Comparison of ENCODE assay signal across 15 cellular contexts in the genomic region with DNA sequence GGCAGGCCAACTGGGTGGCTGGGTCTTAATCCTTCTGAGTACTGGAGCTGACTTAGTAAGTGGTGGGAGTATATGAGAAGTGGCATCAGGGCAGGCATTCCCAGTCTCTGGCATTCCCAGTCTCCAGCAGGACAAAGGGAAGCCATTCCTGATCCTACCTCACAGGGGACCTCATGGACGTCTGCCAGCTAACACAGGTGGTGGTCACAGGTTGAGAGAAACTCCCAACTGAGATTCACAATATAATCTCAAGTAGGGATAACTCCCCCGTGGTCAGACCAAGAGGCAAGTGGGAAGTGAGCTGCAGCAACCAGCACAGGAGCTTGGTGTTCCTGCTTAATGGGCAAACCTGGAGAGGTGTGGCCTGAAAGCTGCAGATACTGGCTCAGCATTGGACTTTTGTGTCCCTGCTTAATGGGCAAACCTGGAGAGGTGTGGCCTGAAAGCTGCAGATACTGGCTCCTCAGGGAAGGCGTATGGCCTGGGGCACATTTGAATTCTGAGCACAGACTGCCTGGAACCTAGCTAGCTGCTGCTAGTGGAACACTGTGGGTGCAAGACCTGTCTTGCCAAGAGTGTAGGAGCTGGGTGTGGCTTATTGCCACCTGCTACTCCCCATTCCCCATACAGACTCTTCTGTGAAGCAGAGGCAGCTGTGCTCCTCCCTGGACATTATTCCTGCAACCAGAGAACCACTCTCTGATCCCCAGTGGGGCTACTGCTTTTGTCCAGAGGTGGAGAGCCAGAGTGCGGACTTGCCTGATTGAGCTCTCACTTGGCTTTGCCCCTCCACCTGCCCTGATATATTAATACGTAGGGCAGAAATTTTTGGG. TPM values are rescaled to one million over a fixed set of nuclear protein-coding genes. Genes with fewer than 3 reads are reported as not detected.
A peak's percentile ranks its signal among the peaks of the same experiment; 100 is the strongest.
DNase-seq lines count a peak whose midpoint lies in the region; ATAC-seq and TF ChIP-seq lines count a peak whose summit lies in the region.
"Had no signal": no experiment of that assay in that cellular context is flagged by ENCODE, and none has a peak within 500 bp of the region (broad histone marks: within the 10 kb centered on the region; RNA-seq: fewer than 3 reads in every experiment).

No MANE protein-coding gene starts in this region.

- no peaks in the 10 kb centered on the region for H3K36me3 ChIP-seq in BLaER1 treated with 17β-estradiol and CSF1 and Interleukin-3, amounts not matched to agents 10 nM and 100 nM
- H3K36me3 ChIP-seq: gastrocnemius medialis, neural progenitor cell had no signal

- H3K27me3 ChIP-seq in BLaER1 treated with 17β-estradiol and CSF1 and Interleukin-3, amounts not matched to agents 10 nM and 100 nM = no peaks in the 10 kb centered on the region
- H3K27me3 ChIP-seq: gastrocnemius medialis, neural progenitor cell had no signal

- peaks cover 14 to 32% (median 26%) of the 10 kb centered on the region in 10 experiments for H3K4me1 ChIP-seq in BLaER1 treated with 17β-estradiol and CSF1 and Interleukin-3, amounts not matched to agents 10 nM and 100 nM
- H3K4me1 ChIP-seq: gastrocnemius medialis, neural progenitor cell had no signal

- peak; percentile 35 for DNase-seq in H4 (ENCODE audit: low spot score)
- DNase-seq in RPMI8226 = peak; percentile 77
- DNase-seq in lower leg skin (ENCODE audit: low spot score in 2 of 2) = peak; percentile 59 to 85
- no peak for DNase-seq in omental fat pad (ENCODE audit: low spot score)
- DNase-seq in GM19240 (ENCODE audit: insufficient read length, low spot score) = no peak
- DNase-seq: activated T-cell treated with anti-CD3 and anti-CD28 coated beads, Interleukin-2, amount 50 U/mL, for 24 hours; stimulated activated CD4-positive, alpha-beta T cell treated with anti-CD3 and anti-CD28 coated beads, Interleukin-4, amount 100 ng/mL, for 24 hours; T1000 had no signal

- ATAC-seq in omental fat pad (ENCODE audit: low FRiP score) (no peak), HG02759 (IDR thresholded peaks at IDR 0.05; ENCODE audit: unreplicated experiment) (no peak)
- ATAC-seq: gastrocnemius medialis had no signal

- peak overlapping the region in 6 of 11 experiments; percentile 34 to 59 (median 50); a peak in 9 of 22 replicates for H3K27ac ChIP-seq in BLaER1 treated with 17β-estradiol and CSF1 and Interleukin-3, amounts not matched to agents 10 nM and 100 nM
- H3K27ac ChIP-seq: gastrocnemius medialis, neural progenitor cell had no signal

- intact Hi-C loops in lower leg skin (cut with DNase I; ENCODE audit: low total_unique reads) = no loop called here

- no peak for TF ChIP-seq POLR2A in lower leg skin (IDR thresholded peaks at IDR 0.05)

- no peaks in the 10 kb centered on the region for H4K20me1 ChIP-seq in BLaER1 treated with 17β-estradiol and CSF1 and Interleukin-3, amounts not matched to agents 10 nM and 100 nM

- peak overlapping the region; percentile 33 to 71 (median 56); a peak in 19 of 22 replicates for H3K4me2 ChIP-seq in BLaER1 treated with 17β-estradiol and CSF1 and Interleukin-3, amounts not matched to agents 10 nM and 100 nM
- H3K4me2 ChIP-seq: neural progenitor cell had no signal

- WGBS in lower leg skin, 2 donors = 19 to 31% methylated on average over 5 of the region's 5 CpGs

- TF ChIP-seq CTCF in lower leg skin (IDR thresholded peaks at IDR 0.05) = no peak
- no peak for TF ChIP-seq CTCF in omental fat pad (IDR thresholded peaks at IDR 0.05)

- no peak overlapping the region for H3K4me3 ChIP-seq in BLaER1 treated with 17β-estradiol and CSF1 and Interleukin-3, amounts not matched to agents 10 nM and 100 nM
- H3K4me3 ChIP-seq in lower leg skin (ENCODE audit: low read depth, poor library complexity, severe bottlenecking) = no peak overlapping the region
- H3K4me3 ChIP-seq: gastrocnemius medialis, neural progenitor cell had no signal

- H3K9ac ChIP-seq in BLaER1 treated with 17β-estradiol and CSF1 and Interleukin-3, amounts not matched to agents 10 nM and 100 nM = no peak overlapping the region; a peak in 1 of 22 replicates
- H3K9ac ChIP-seq: neural progenitor cell had no signal

- peaks cover 2 to 13% (median 5%) of the 10 kb centered on the region in 11 experiments; a peak in 15 of 22 replicates for H3K9me3 ChIP-seq in BLaER1 treated with 17β-estradiol and CSF1 and Interleukin-3, amounts not matched to agents 10 nM and 100 nM (replicated peaks in 1 of 11)

RNA-seq across cellular contexts. Expression of gene OR10H2, which starts 25.9 kb away (rescaled TPM):
- not detected in 2 replicates for total RNA-seq in H4 (2014; rRNA removed; shearing (Covaris generic))
- total RNA-seq in lower leg skin (not detected), omental fat pad (not detected)
- total RNA-seq: activated CD4-positive, alpha-beta T cell treated with anti-CD3 and anti-CD28 coated beads, Interleukin-2, amount 10 ng/mL, durations not matched to agents 7 days and 5 days; B cell; gastrocnemius medialis; RPMI7951 had no signal

RNA-seq across cellular contexts. Expression of gene CYP4F12, which starts 29.1 kb away (rescaled TPM):
- total RNA-seq in H4 (2014; rRNA removed; shearing (Covaris generic)) = 3.6 and 6.3 TPM in 2 replicates
- total RNA-seq in lower leg skin (100 to 1,000 TPM in 1 of 4 donors, 10 to 100 TPM in 3; 40.8 to 100 (median 85.7) TPM), omental fat pad (10 to 100 TPM in 2 of 4 donors, 1 to 10 TPM in 2; 3.0 to 58.6 (median 11.9) TPM)
- total RNA-seq: B cell, RPMI7951 had no signal

RNA-seq across cellular contexts. Expression of gene OR10H3, which starts 35.8 kb away (rescaled TPM):
- total RNA-seq in H4 (2014; rRNA removed; shearing (Covaris generic)) = not detected in 2 replicates
- total RNA-seq in lower leg skin = not detected
- not detected for total RNA-seq in omental fat pad
- total RNA-seq: activated CD4-positive, alpha-beta T cell treated with anti-CD3 and anti-CD28 coated beads, Interleukin-2, amount 10 ng/mL, durations not matched to agents 7 days and 5 days; B cell; gastrocnemius medialis; RPMI7951 had no signal

Comparison
In these comparisons a context has a peak if more than half of its experiments do, and no peak if none do; other contexts are left out.
1. DNase-seq: peak in H4 (single experiment), RPMI8226 (single experiment) and lower leg skin (2 of 2); none in omental fat pad (single experiment) and GM19240 (single experiment).